Comparison of ENCODE assay signal across 14 cellular contexts in the genomic region with DNA sequence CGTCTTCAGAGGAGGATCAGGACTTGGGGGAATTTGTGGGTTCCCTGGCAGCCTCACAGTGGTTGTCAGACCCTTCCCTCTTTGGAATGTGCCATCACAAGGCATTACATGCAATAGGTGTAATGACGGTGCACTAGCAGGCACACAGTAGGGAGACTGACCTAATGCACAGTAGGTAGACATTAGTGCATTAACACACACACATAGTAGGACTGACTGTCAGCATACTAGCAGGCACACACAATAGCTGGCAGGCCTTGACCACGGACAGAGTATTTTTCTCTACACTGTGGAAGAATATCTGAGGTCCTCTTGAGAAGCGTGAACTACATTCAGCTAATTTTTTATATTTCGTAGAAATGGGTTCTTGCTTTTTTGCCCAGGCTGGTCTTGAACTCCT.
"Had no signal": no experiment of that assay in that cellular context is flagged by ENCODE, and none has a peak within 500 bp of the region (broad histone marks: within the 10 kb centered on the region; RNA-seq: fewer than 3 reads in every experiment).

No MANE protein-coding gene starts in this region.

- H3K9me3 Mint-ChIP-seq: memory B cell, neural progenitor cell had no signal

- H3K4me3 Mint-ChIP-seq: memory B cell, neural progenitor cell had no signal

- H3K27ac Mint-ChIP-seq: memory B cell, neural progenitor cell had no signal

- H3K36me3 Mint-ChIP-seq: memory B cell, neural progenitor cell had no signal

- ATAC-seq: gastroesophageal sphincter, left lung had no signal

- DNase-seq: activated CD4-positive, CD25-positive, alpha-beta regulatory T cell treated with anti-CD3 and anti-CD28 coated beads, Interleukin-2, amount 50 U/mL, for 72 hours; activated gamma-delta T cell; activated T-cell treated with anti-CD3 and anti-CD28 coated beads, Interleukin-2, amount 50 U/mL, for 1 hour; caudate nucleus; colonic mucosa; effector CD4-positive, alpha-beta T cell; islet precursor cell; left lung; small intestine; stomach; thyroid gland had no signal
